ENCODE assay signal across 31 cellular contexts in genomic region chr4:53713767-53714166, GRCh38.
"Had no signal": no experiment of that assay in that cellular context is flagged by ENCODE, and none has a peak within 500 bp of the region (broad histone marks: within the 10 kb centered on the region; RNA-seq: fewer than 3 reads in every experiment).

No MANE protein-coding gene starts in this region.

- H2AFZ ChIP-seq: parathyroid adenoma had no signal

- H3K4me3 ChIP-seq: ascending aorta, cardiac muscle cell, coronary artery, dorsolateral prefrontal cortex, gastroesophageal sphincter, psoas muscle, stomach, thyroid gland, upper lobe of left lung had no signal

- H3K27ac ChIP-seq: ascending aorta, cardiac muscle cell, coronary artery, dorsolateral prefrontal cortex, gastroesophageal sphincter, parathyroid adenoma, psoas muscle, stomach, thyroid gland, upper lobe of left lung, WERI-Rb-1 had no signal

- H3K4me1 ChIP-seq: gastroesophageal sphincter, parathyroid adenoma, psoas muscle had no signal

- DNase-seq: activated CD4-positive, alpha-beta memory T cell treated with anti-CD3 and anti-CD28 coated beads for 36 hours; activated CD4-positive, alpha-beta T cell treated with anti-CD3 and anti-CD28 coated beads, Interleukin-2, amount 10 ng/mL, durations not matched to agents 24 days and 14 days; activated CD4-positive, CD25-positive, alpha-beta regulatory T cell treated with anti-CD3 and anti-CD28 coated beads, Interleukin-2, amount 50 U/mL, for 72 hours; activated CD8-positive, alpha-beta memory T cell treated with anti-CD3 and anti-CD28 coated beads, Interleukin-2, amount 50 U/mL, for 48 hours; activated gamma-delta T cell; activated naive CD4-positive, alpha-beta T cell treated with anti-CD3 and anti-CD28 coated beads, Interleukin-2, amount 10 ng/mL, durations not matched to agents 7 days and 5 days; activated naive CD8-positive, alpha-beta T cell treated with anti-CD3 and anti-CD28 coated beads, Interleukin-2, amount 10 ng/mL, durations not matched to agents 7 days and 5 days; activated T-cell treated with anti-CD3 and anti-CD28 coated beads, Interleukin-2, amount 50 U/mL, for 24 hours; cerebellar nuclear complex; dorsolateral prefrontal cortex; effector memory CD4-positive, alpha-beta T cell; hippocampal formation; left colon; mammary epithelial cell; naive B cell; nephron progenitor cell; psoas muscle; stimulated activated CD4-positive, alpha-beta T cell treated with anti-CD3 and anti-CD28 coated beads, Interleukin-15, amount 100 ng/mL, for 24 hours; stimulated activated CD4-positive, alpha-beta T cell treated with anti-CD3 and anti-CD28 coated beads, Interleukin-2, amount 100 ng/mL, for 24 hours; stimulated activated naive B cell treated with anti-CD40 and anti-IgM and Interleukin-4, amounts not matched to agents 10 μg/mL and 1 μg/mL and 100 μg/mL, for 72 hours; stomach; T1000; thyroid gland; upper lobe of left lung; WERI-Rb-1 had no signal

- H3K79me2 ChIP-seq: parathyroid adenoma had no signal

- ATAC-seq: gastroesophageal sphincter; left colon; psoas muscle; stimulated activated naive B cell treated with anti-CD40 and anti-IgM and Interleukin-4, amounts not matched to agents 10 μg/mL and 1 μg/mL and 100 μg/mL, for 72 hours had no signal

- H3K36me3 ChIP-seq: ascending aorta, cardiac muscle cell, gastroesophageal sphincter, stomach, thyroid gland, upper lobe of left lung, WERI-Rb-1 had no signal

- H3K9me3 ChIP-seq: ascending aorta, gastroesophageal sphincter, psoas muscle, stomach, thyroid gland, upper lobe of left lung had no signal

- FAIRE-seq: keratinocyte had no signal

- H3K9ac ChIP-seq: parathyroid adenoma had no signal

- H3K27me3 ChIP-seq: ascending aorta, cardiac muscle cell, dorsolateral prefrontal cortex, gastroesophageal sphincter, stomach, thyroid gland, upper lobe of left lung had no signal
